30 cellular contexts compared by ENCODE assay signal in genomic region chr4:127534041-127534440, GRCh38.
"Had no signal": no experiment of that assay in that cellular context is flagged by ENCODE, and none has a peak within 500 bp of the region (broad histone marks: within the 10 kb centered on the region; RNA-seq: fewer than 3 reads in every experiment).

No MANE protein-coding gene starts in this region.

- H3K36me3 ChIP-seq: MG63 had no signal

- H3K4me2 ChIP-seq: KMS-11 had no signal

- H3K27me3 ChIP-seq: MG63 had no signal

- DNase-seq: Karpas-422, Kasumi-1, KG1, MG63, MM.1S, MV-4-11, NCI-H1048, NCI-H1105, NCI-H1105 treated with DMSO at 0.1 percent for 48 hours, NCI-H1417, NCI-H1417 treated with DMSO at 0.1 percent for 48 hours, NCI-H1436, NCI-H1436 treated with DMSO at 0.1 percent for 48 hours, NCI-H146, NCI-H1694, NCI-H1694 treated with DMSO at 0.1 percent for 48 hours, NCI-H187, NCI-H187 treated with DMSO at 0.1 percent for 48 hours, NCI-H1930, NCI-H2029, NCI-H2029 treated with DMSO at 0.1 percent for 48 hours, NCI-H2081, NCI-H2081 treated with DMSO at 0.1 percent for 48 hours, NCI-H2107, NCI-H2171, NCI-H2171 treated with DMSO at 0.1 percent for 48 hours, NCI-H2227 treated with DMSO at 0.1 percent for 48 hours, NCI-H226, NCI-H345 had no signal

- H3K9ac ChIP-seq: KMS-11 had no signal

- H3K9me3 ChIP-seq: MG63 had no signal

- H3K4me3 ChIP-seq: MG63 had no signal

- H3K27ac ChIP-seq: KMS-11 had no signal
